ENCODE assay signal across 8 cellular contexts in genomic region chr7:134458341-134458805, GRCh38. TPM values are rescaled to one million over a fixed set of nuclear protein-coding genes. Genes with fewer than 3 reads are reported as not detected.
DNase-seq lines count a peak whose midpoint lies in the region; ATAC-seq and TF ChIP-seq lines count a peak whose summit lies in the region.

No MANE protein-coding gene starts in this region.

- no peak overlapping the region for H3K9ac ChIP-seq in rectal smooth muscle tissue (ENCODE audit: low read length)

- peak; percentile 52 for ATAC-seq in GM19463 (IDR thresholded peaks at IDR 0.05; ENCODE audit: unreplicated experiment)
- peak; percentile 45 for ATAC-seq in HG03571 (IDR thresholded peaks at IDR 0.05; ENCODE audit: unreplicated experiment)
- ATAC-seq in SK-N-SH treated with all-trans-retinoic acid at 6 μM for 48 hours: peak; percentile 75
- peak; percentile 49 for ATAC-seq in activated naive CD8-positive, alpha-beta T cell treated with anti-CD3 and anti-CD28 coated beads, Interleukin-2, amount 50 U/mL, for 24 hours
- peak; percentile 59 to 73 for ATAC-seq in right cardiac atrium

- peaks cover 31% of the 10 kb centered on the region for H3K36me3 Mint-ChIP-seq in Calu3 (ENCODE audit: insufficient read depth, unreplicated experiment)
- peaks cover 4% of the 10 kb centered on the region for H3K36me3 Mint-ChIP-seq in activated naive CD8-positive, alpha-beta T cell treated with anti-CD3 and anti-CD28 coated beads, Interleukin-2, amount 50 U/mL, for 24 hours (ENCODE audit: low read depth)

- H3K27ac ChIP-seq in right cardiac atrium (ENCODE audit: low read length) (peak overlapping the region; percentile 65), rectal smooth muscle tissue (ENCODE audit: low read depth, low read length) (peak overlapping the region; percentile 75)

- H3K4me3 Mint-ChIP-seq in Calu3 (ENCODE audit: low read depth, unreplicated experiment): peak overlapping the region; percentile 87
- H3K4me3 Mint-ChIP-seq in activated naive CD8-positive, alpha-beta T cell treated with anti-CD3 and anti-CD28 coated beads, Interleukin-2, amount 50 U/mL, for 24 hours: peak overlapping the region; percentile 84

- peak overlapping the region; percentile 94 for H3K4me3 ChIP-seq in right cardiac atrium (ENCODE audit: low read length)
- H3K4me3 ChIP-seq in rectal smooth muscle tissue (ENCODE audit: low read length): peak overlapping the region; percentile 77

- CTCF ChIA-PET in Calu3 (lab: Charles Lee): interaction anchor here (0.6 to 1.9 kb wide), 3 partner anchors 22 to 1608 kb away, joined by 4 to 11 read pairs (median 9); no protein-coding TSS in a partner anchor

- peak; percentile 32 for TF ChIP-seq CTCF in Calu3 (IDR thresholded peaks at IDR 0.05; ENCODE audit: unreplicated experiment)

- no TSS peak for BruUV-seq in Calu3 (replicated peaks; lab: Mats Ljungman, UMichigan)

- peaks cover 34% of the 10 kb centered on the region for H3K4me1 Mint-ChIP-seq in Calu3 (ENCODE audit: low read depth, unreplicated experiment)
- peaks cover 51% of the 10 kb centered on the region for H3K4me1 Mint-ChIP-seq in activated naive CD8-positive, alpha-beta T cell treated with anti-CD3 and anti-CD28 coated beads, Interleukin-2, amount 50 U/mL, for 24 hours

- intact Hi-C loops in Calu3 (cut with micrococcal nuclease; ENCODE audit: unreplicated experiment): loop anchor here (1.0 kb wide), 1 partner anchor 22 kb away; no protein-coding TSS in a partner anchor
- intact Hi-C loops in right cardiac atrium (cut with DNase I): no loop called here

- 1% methylated on average over 37 of the region's 37 CpGs for WGBS in right cardiac atrium

- no peaks in the 10 kb centered on the region for H3K9me3 ChIP-seq in right cardiac atrium (ENCODE audit: control insufficient read depth, low read length)

- H3K27me3 ChIP-seq in right cardiac atrium (ENCODE audit: control insufficient read depth, insufficient read depth) (no peaks in the 10 kb centered on the region), rectal smooth muscle tissue (ENCODE audit: control insufficient read depth, insufficient read depth, low read length) (no peaks in the 10 kb centered on the region)

- DNase-seq in Calu3 (peak; percentile 57), right cardiac atrium (peak; percentile 50 to 82 (median 72)), retina (no peak)
- peak; percentile 69 for DNase-seq in activated naive CD8-positive, alpha-beta T cell treated with anti-CD3 and anti-CD28 coated beads, Interleukin-2, amount 50 U/mL, for 24 hours

- H3K27me3 Mint-ChIP-seq in Calu3 (ENCODE audit: unreplicated experiment): no peaks in the 10 kb centered on the region
- no peaks in the 10 kb centered on the region for H3K27me3 Mint-ChIP-seq in activated naive CD8-positive, alpha-beta T cell treated with anti-CD3 and anti-CD28 coated beads, Interleukin-2, amount 50 U/mL, for 24 hours

- H3K9me3 Mint-ChIP-seq in Calu3 (ENCODE audit: low read depth, unreplicated experiment): no peaks in the 10 kb centered on the region
- no peaks in the 10 kb centered on the region for H3K9me3 Mint-ChIP-seq in activated naive CD8-positive, alpha-beta T cell treated with anti-CD3 and anti-CD28 coated beads, Interleukin-2, amount 50 U/mL, for 24 hours

- peaks cover 7% of the 10 kb centered on the region for H3K4me1 ChIP-seq in right cardiac atrium (ENCODE audit: control insufficient read depth, insufficient read depth, low read length)
- no peaks in the 10 kb centered on the region for H3K4me1 ChIP-seq in rectal smooth muscle tissue (ENCODE audit: control insufficient read depth, insufficient read depth, low read length)

- peak overlapping the region; percentile 39 for H3K27ac Mint-ChIP-seq in Calu3 (ENCODE audit: unreplicated experiment)
- peak overlapping the region; percentile 63 for H3K27ac Mint-ChIP-seq in activated naive CD8-positive, alpha-beta T cell treated with anti-CD3 and anti-CD28 coated beads, Interleukin-2, amount 50 U/mL, for 24 hours

- no peaks in the 10 kb centered on the region for H3K36me3 ChIP-seq in rectal smooth muscle tissue (ENCODE audit: control insufficient read depth, insufficient read depth, low read length)

TF ChIP-seq in SK-N-SH treated with all-trans-retinoic acid at 6 μM for 48 hours, 23 proteins besides CTCF, POLR2A, EP300 and RAD21:
- TF ChIP-seq BACH2 (CRISPR knock-in tag; IDR thresholded peaks at IDR 0.05; ENCODE audit: borderline replicate concordance): no peak
- 0 out of 2 replicates have a peak, but pooled peaks have one; percentile 16 for TF ChIP-seq TSHZ2 (CRISPR knock-in tag; IDR thresholded peaks at IDR 0.05)

RNA-seq across cellular contexts. Expression of gene AKR1B1, which starts 0.5 kb away (rescaled TPM):
- 115 and 139 TPM in 2 replicates for total RNA-seq in Calu3 (2022)
- 100 to 1,000 TPM; 133 to 191 (median 159) TPM for total RNA-seq in right cardiac atrium
- 211 TPM for polyA plus RNA-seq in right cardiac atrium
